ENCODE assay signal across 1 cellular context in genomic region chr3:185337231-185337816, GRCh38.
TF ChIP-seq lines count a peak whose summit lies in the region.

No MANE protein-coding gene starts in this region.

TF ChIP-seq in GM23338, 12 proteins besides CTCF, POLR2A, EP300 and RAD21:
- no peak for TF ChIP-seq ZNF462 (CRISPR knock-in tag; IDR thresholded peaks at IDR 0.05)
- TF ChIP-seq STAT1 (IDR thresholded peaks at IDR 0.05; ENCODE audit: unreplicated experiment): no peak
- no peak for TF ChIP-seq CREB1 (CRISPR knock-in tag; IDR thresholded peaks at IDR 0.05; ENCODE audit: low read depth)
- no peak for TF ChIP-seq EZH2 (IDR thresholded peaks at IDR 0.05; ENCODE audit: low read depth, unreplicated experiment)
